9 cellular contexts compared by ENCODE assay signal in genomic region chr7:45574521-45575500, GRCh38. TPM values are rescaled to one million over a fixed set of nuclear protein-coding genes. Genes with fewer than 3 reads are reported as not detected.
DNase-seq lines count a peak whose midpoint lies in the region; ATAC-seq, FAIRE-seq and TF ChIP-seq lines count a peak whose summit lies in the region.
"Had no signal": no experiment of that assay in that cellular context is flagged by ENCODE, and none has a peak within 500 bp of the region (broad histone marks: within the 10 kb centered on the region; RNA-seq: fewer than 3 reads in every experiment).

No MANE protein-coding gene starts in this region.

- H3K36me3 ChIP-seq in WERI-Rb-1 = no peaks in the 10 kb centered on the region; the same call in 1 of the 2 replicates
- H3K36me3 ChIP-seq: adrenal gland had no signal

- H3K27me3 Mint-ChIP-seq in glutamatergic neuron (ENCODE audit: unreplicated experiment) = peaks cover 11% of the 10 kb centered on the region
- H3K27me3 Mint-ChIP-seq in natural killer cell treated with Interleukin-12 subunit alpha and Interleukin-12 subunit beta and Interleukin-15 and Interleukin-18, amount 100 ng/mL, for 72 hours = peaks cover 32 to 33% of the 10 kb centered on the region in 2 donors

- peaks cover 22% of the 10 kb centered on the region for H3K4me1 Mint-ChIP-seq in glutamatergic neuron (ENCODE audit: low read depth, unreplicated experiment)
- no peaks in the 10 kb centered on the region for H3K4me1 Mint-ChIP-seq in natural killer cell treated with Interleukin-12 subunit alpha and Interleukin-12 subunit beta and Interleukin-15 and Interleukin-18, amount 100 ng/mL, for 72 hours (ENCODE audit: low read depth in 2 of 2)

- TF ChIP-seq CTCF in WERI-Rb-1 (IDR thresholded peaks at IDR 0.05; ENCODE audit: low read depth, low read length) = peak; percentile 14
- TF ChIP-seq CTCF in glutamatergic neuron (IDR thresholded peaks at IDR 0.05; ENCODE audit: partially characterized antibody, unreplicated experiment) = no peak

- peak; percentile 27 for ATAC-seq in HG03565 (IDR thresholded peaks at IDR 0.05; ENCODE audit: unreplicated experiment)
- no peak for ATAC-seq in natural killer cell treated with Interleukin-12 subunit alpha and Interleukin-12 subunit beta and Interleukin-15 and Interleukin-18, amount 100 ng/mL, for 72 hours

- H3K9me3 ChIP-seq in WERI-Rb-1 (ENCODE audit: severe bottlenecking) = no peaks in the 10 kb centered on the region
- H3K9me3 ChIP-seq: adrenal gland had no signal

- H3K27ac Mint-ChIP-seq in glutamatergic neuron (ENCODE audit: unreplicated experiment) = peak overlapping the region; percentile 55
- no peak overlapping the region for H3K27ac Mint-ChIP-seq in natural killer cell treated with Interleukin-12 subunit alpha and Interleukin-12 subunit beta and Interleukin-15 and Interleukin-18, amount 100 ng/mL, for 72 hours

- peak overlapping the region; percentile 49 for H3K4me3 ChIP-seq in WERI-Rb-1 (ENCODE audit: low read depth, low read length)

- DNase-seq in NCI-H2107 (lab: John Stamatoyannopoulos, UW) (peak; percentile 25), NCI-H2107 treated with DMSO at 0.1 percent for 48 hours (lab: John Stamatoyannopoulos, UW; ENCODE audit: unreplicated experiment) (no peak), WERI-Rb-1 (peak; percentile 51), glutamatergic neuron (peak; percentile 78), retina (peak; percentile 78), RCC 7860 (ENCODE audit: low spot score) (no peak)
- DNase-seq in natural killer cell treated with Interleukin-12 subunit alpha and Interleukin-12 subunit beta and Interleukin-15 and Interleukin-18, amount 100 ng/mL, for 72 hours (ENCODE audit: low spot score) = no peak

- peaks cover 9% of the 10 kb centered on the region for H3K9me3 Mint-ChIP-seq in glutamatergic neuron (ENCODE audit: unreplicated experiment)
- H3K9me3 Mint-ChIP-seq in natural killer cell treated with Interleukin-12 subunit alpha and Interleukin-12 subunit beta and Interleukin-15 and Interleukin-18, amount 100 ng/mL, for 72 hours = no peaks in the 10 kb centered on the region

- no peaks in the 10 kb centered on the region for H3K27me3 ChIP-seq in WERI-Rb-1 (ENCODE audit: insufficient read depth, low read depth, severe bottlenecking)

- peak overlapping the region; percentile 89 for H3K4me3 Mint-ChIP-seq in glutamatergic neuron (ENCODE audit: unreplicated experiment)
- no peak overlapping the region for H3K4me3 Mint-ChIP-seq in natural killer cell treated with Interleukin-12 subunit alpha and Interleukin-12 subunit beta and Interleukin-15 and Interleukin-18, amount 100 ng/mL, for 72 hours

- no peak for FAIRE-seq in RCC 7860 (lab: Jason Lieb, UNC)

- no peaks in the 10 kb centered on the region for H3K36me3 Mint-ChIP-seq in glutamatergic neuron (ENCODE audit: unreplicated experiment)
- no peaks in the 10 kb centered on the region for H3K36me3 Mint-ChIP-seq in natural killer cell treated with Interleukin-12 subunit alpha and Interleukin-12 subunit beta and Interleukin-15 and Interleukin-18, amount 100 ng/mL, for 72 hours

- peak overlapping the region; percentile 57 for H3K27ac ChIP-seq in WERI-Rb-1
- H3K27ac ChIP-seq: adrenal gland had no signal

RNA-seq across cellular contexts. Expression of gene ADCY1, which starts 0.6 kb away (rescaled TPM):
- total RNA-seq in glutamatergic neuron (ENCODE audit: unreplicated experiment) = 51.9 TPM
- total RNA-seq in natural killer cell treated with Interleukin-12 subunit alpha and Interleukin-12 subunit beta and Interleukin-15 and Interleukin-18, amount 100 ng/mL, for 72 hours = 1 to 10 TPM in 1 of 2 donors, under 1 TPM in 1; 0.10 to 1.4 TPM

Comparison
In these comparisons a context has a peak if more than half of its experiments do, and no peak if none do; other contexts are left out.
1. DNase-seq: peak in NCI-H2107 (single experiment), WERI-Rb-1 (single experiment), glutamatergic neuron (single experiment) and retina (single experiment); none in NCI-H2107 treated with DMSO at 0.1 percent for 48 hours (single experiment), natural killer cell treated with Interleukin-12 subunit alpha and Interleukin-12 subunit beta and Interleukin-15 and Interleukin-18, amount 100 ng/mL, for 72 hours (single experiment) and RCC 7860 (single experiment).
2. RNA of gene ADCY1, which starts 0.6 kb away (total RNA-seq): 51.9 TPM in glutamatergic neuron (single experiment); 0.10 to 1.4 TPM in natural killer cell treated with Interleukin-12 subunit alpha and Interleukin-12 subunit beta and Interleukin-15 and Interleukin-18, amount 100 ng/mL, for 72 hours; every median in the first group is over 10 times any median in the second.